ENCODE assay signal across 17 cellular contexts in the genomic region with DNA sequence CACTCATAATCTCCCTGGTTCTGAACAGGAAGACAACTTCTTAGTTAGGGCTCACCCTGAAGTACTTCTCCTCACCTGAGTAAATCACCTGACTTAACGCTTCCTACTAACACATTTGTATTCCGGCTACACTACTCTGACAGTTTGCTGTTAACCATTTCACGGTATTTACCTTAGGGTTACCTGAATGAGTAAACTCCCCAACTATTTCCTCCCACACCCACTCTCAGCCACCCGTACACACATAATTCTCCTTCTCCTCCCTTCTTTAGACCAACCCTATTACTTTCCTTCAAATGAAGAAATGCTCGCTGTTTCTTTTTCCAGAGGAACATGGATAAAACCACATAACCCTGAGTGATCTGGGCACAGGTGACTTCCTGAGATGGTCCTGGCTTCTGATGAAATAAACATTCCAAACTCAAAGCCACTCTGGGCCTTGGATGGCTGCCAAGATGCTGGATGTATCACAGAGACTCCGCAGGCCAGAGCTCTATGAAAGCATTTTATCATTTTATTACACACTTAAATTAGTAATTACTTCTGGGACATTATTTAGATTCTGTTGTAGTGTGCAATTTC.
DNase-seq lines count a peak whose midpoint lies in the region; ATAC-seq, FAIRE-seq and TF ChIP-seq lines count a peak whose summit lies in the region.
"Had no signal": no experiment of that assay in that cellular context is flagged by ENCODE, and none has a peak within 500 bp of the region (broad histone marks: within the 10 kb centered on the region; RNA-seq: fewer than 3 reads in every experiment).

No MANE protein-coding gene starts in this region.

- H3K9me3 ChIP-seq in colonic mucosa (no peaks in the 10 kb centered on the region), small intestine (ENCODE audit: control insufficient read depth, low read depth) (no peaks in the 10 kb centered on the region)
- H3K9me3 ChIP-seq: A549 had no signal

- H3K27ac ChIP-seq in colonic mucosa (peak overlapping the region; percentile 68), small intestine (ENCODE audit: low read depth in 1 of 2, low read length in 1 of 2) (no peak overlapping the region)
- H3K27ac ChIP-seq: A549, GM23248 had no signal

- FAIRE-seq in small intestine (lab: Jason Lieb, UNC): no peak
- FAIRE-seq: A549, astrocyte, G401.6 had no signal

- H3K9ac ChIP-seq in colonic mucosa (ENCODE audit: low read depth in 2 of 2, low read length in 2 of 2): peak overlapping the region in 1 of 2 donors; percentile 42
- H3K9ac ChIP-seq: GM23248 had no signal

- H3K4me3 ChIP-seq in colonic mucosa (no peak overlapping the region), small intestine (ENCODE audit: low read depth in 1 of 2, low read length in 2 of 2) (no peak overlapping the region)
- H3K4me3 ChIP-seq: A549, GM23248 had no signal

- H3K36me3 ChIP-seq in colonic mucosa (no peaks in the 10 kb centered on the region), small intestine (ENCODE audit: control insufficient read depth in 2 of 2, insufficient read depth in 2 of 2, low read length in 2 of 2) (no peaks in the 10 kb centered on the region)

- 19 to 50% (median 30%) methylated on average over 6 of the region's 6 CpGs for WGBS in small intestine, 3 donors

- no peak for TF ChIP-seq CTCF in colonic mucosa (IDR thresholded peaks at IDR 0.05)

- DNase-seq in NCI-H187 (lab: John Stamatoyannopoulos, UW) (peak; percentile 52), NCI-H187 treated with DMSO at 0.1 percent for 48 hours (lab: John Stamatoyannopoulos, UW) (no peak), NCI-H2107 treated with DMSO at 0.1 percent for 48 hours (lab: John Stamatoyannopoulos, UW; ENCODE audit: unreplicated experiment) (peak; percentile 53), colonic mucosa (peak; percentile 79), small intestine (peak; percentile 63), MV-4-11 (lab: John Stamatoyannopoulos, UW) (no peak), RPMI8226 (no peak)
- DNase-seq: activated B cell treated with CpG ODN at 0.5 μM for 24 hours; activated T-cell treated with anti-CD3 and anti-CD28 coated beads, Interleukin-2, amount 50 U/mL, for 1 hour; GM23248; naive thymus-derived CD4-positive, alpha-beta T cell; stimulated activated CD4-positive, alpha-beta T cell treated with anti-CD3 and anti-CD28 coated beads, Interleukin-12 subunit alpha, Interleukin-12 subunit beta, amount 100 ng/mL, for 4 hours had no signal

- intact Hi-C loops in colonic mucosa (cut with DNase I): loop anchor here (10.0 kb wide), 1 partner anchor 355 kb away; no protein-coding TSS in a partner anchor

- no peak for ATAC-seq in GM21723 (IDR thresholded peaks at IDR 0.05; ENCODE audit: unreplicated experiment)
- ATAC-seq: A549; naive thymus-derived CD4-positive, alpha-beta T cell; Panc1 had no signal

- H3K4me1 ChIP-seq in colonic mucosa (peaks cover 6% of the 10 kb centered on the region), small intestine (ENCODE audit: control insufficient read depth in 2 of 2, insufficient read depth in 1 of 2, low read depth in 1 of 2, low read length in 1 of 2) (peaks cover 0 to 2% of the 10 kb centered on the region in 2 donors)
- H3K4me1 ChIP-seq: A549 had no signal

- H3K27me3 ChIP-seq in colonic mucosa: no peaks in the 10 kb centered on the region
- no peaks in the 10 kb centered on the region for H3K27me3 ChIP-seq in small intestine (ENCODE audit: control insufficient read depth in 2 of 2, insufficient read depth in 2 of 2, low read length in 2 of 2)

Comparison
In these comparisons a context has a peak if more than half of its experiments do, and no peak if none do; other contexts are left out.
1. DNase-seq: peak in NCI-H187 (2 of 2), NCI-H2107 treated with DMSO at 0.1 percent for 48 hours (single experiment), colonic mucosa (single experiment) and small intestine (single experiment); none in NCI-H187 treated with DMSO at 0.1 percent for 48 hours (single experiment), MV-4-11 (single experiment) and RPMI8226 (single experiment).